In genomic region chrX:84339507-84340364, GRCh38 we compare ENCODE assay signal across 9 cellular contexts.
DNase-seq lines count a peak whose midpoint lies in the region; ATAC-seq and TF ChIP-seq lines count a peak whose summit lies in the region.
"Had no signal": no experiment of that assay in that cellular context is flagged by ENCODE, and none has a peak within 500 bp of the region (broad histone marks: within the 10 kb centered on the region; RNA-seq: fewer than 3 reads in every experiment).

No MANE protein-coding gene starts in this region.

- H3K27ac ChIP-seq in endodermal cell (ENCODE audit: low read depth, low read length) (no peak overlapping the region), sigmoid colon (no peak overlapping the region), ovary (no peak overlapping the region)

- no peaks in the 10 kb centered on the region for H3K27me3 Mint-ChIP-seq in endodermal cell (ENCODE audit: insufficient read depth)
- H3K27me3 Mint-ChIP-seq: activated naive CD8-positive, alpha-beta T cell treated with anti-CD3 and anti-CD28 coated beads, Interleukin-2, amount 10 ng/mL, durations not matched to agents 7 days and 5 days had no signal

- peaks cover 24% of the 10 kb centered on the region for H3K9me3 Mint-ChIP-seq in endodermal cell
- H3K9me3 Mint-ChIP-seq: activated naive CD8-positive, alpha-beta T cell treated with anti-CD3 and anti-CD28 coated beads, Interleukin-2, amount 10 ng/mL, durations not matched to agents 7 days and 5 days had no signal

- no peaks in the 10 kb centered on the region for H3K9me3 ChIP-seq in endodermal cell (ENCODE audit: control insufficient read depth, low read length)
- no peaks in the 10 kb centered on the region for H3K9me3 ChIP-seq in sigmoid colon
- H3K9me3 ChIP-seq in ovary: no peaks in the 10 kb centered on the region

- H3K36me3 Mint-ChIP-seq in endodermal cell (ENCODE audit: low read depth): no peaks in the 10 kb centered on the region
- H3K36me3 Mint-ChIP-seq: activated naive CD8-positive, alpha-beta T cell treated with anti-CD3 and anti-CD28 coated beads, Interleukin-2, amount 10 ng/mL, durations not matched to agents 7 days and 5 days had no signal

- TF ChIP-seq EP300 in sigmoid colon (IDR thresholded peaks at IDR 0.05) (no peak), ovary (IDR thresholded peaks at IDR 0.05) (no peak)

- DNase-seq in NCI-H510A treated with DMSO at 0.1 percent for 48 hours (lab: John Stamatoyannopoulos, UW) (peak; percentile 2), NCI-H510A (lab: John Stamatoyannopoulos, UW) (no peak), NCI-H748 (lab: John Stamatoyannopoulos, UW; ENCODE audit: unreplicated experiment) (peak; percentile 67), endodermal cell (no peak), sigmoid colon (no peak), ovary (no peak)
- no peak for DNase-seq in effector CD8-positive, alpha-beta T cell (lab: John Stamatoyannopoulos, UW)
- DNase-seq: activated naive CD8-positive, alpha-beta T cell treated with anti-CD3 and anti-CD28 coated beads, Interleukin-2, amount 10 ng/mL, durations not matched to agents 7 days and 5 days had no signal

- H3K9ac ChIP-seq in endodermal cell (ENCODE audit: extremely low read depth, low read length, poor library complexity, severe bottlenecking): no peak overlapping the region

- H3K4me3 Mint-ChIP-seq in endodermal cell: no peak overlapping the region
- H3K4me3 Mint-ChIP-seq: activated naive CD8-positive, alpha-beta T cell treated with anti-CD3 and anti-CD28 coated beads, Interleukin-2, amount 10 ng/mL, durations not matched to agents 7 days and 5 days had no signal

- 44% methylated on average over 2 of the region's 4 CpGs; no CpG with 5 or more reads in 1 of the 2 experiments for WGBS in endodermal cell (ENCODE audit: insufficient coverage in 1 of 2, insufficient read length in 1 of 2), 2 experiments
- WGBS in sigmoid colon, 2 donors: 25 to 34% methylated on average over 4 of the region's 4 CpGs
- 15 to 21% (median 19%) methylated on average over 4 of the region's 4 CpGs for WGBS in ovary, 3 donors

- intact Hi-C loops in sigmoid colon (cut with DNase I) (no loop called here), ovary (cut with DNase I) (no loop called here)

- no peaks in the 10 kb centered on the region for H3K4me1 Mint-ChIP-seq in endodermal cell
- H3K4me1 Mint-ChIP-seq: activated naive CD8-positive, alpha-beta T cell treated with anti-CD3 and anti-CD28 coated beads, Interleukin-2, amount 10 ng/mL, durations not matched to agents 7 days and 5 days had no signal

- H3K36me3 ChIP-seq in endodermal cell (ENCODE audit: control insufficient read depth, insufficient read depth, low read length) (no peaks in the 10 kb centered on the region), sigmoid colon (no peaks in the 10 kb centered on the region), ovary (no peaks in the 10 kb centered on the region)

- peak; percentile 75 for ATAC-seq in HG02885 (IDR thresholded peaks at IDR 0.05; ENCODE audit: poor library complexity, unreplicated experiment)

- TF ChIP-seq CTCF in endodermal cell (conservative IDR thresholded peaks at IDR 0.05) (peak; percentile 80), sigmoid colon (IDR thresholded peaks at IDR 0.05) (peak in 3 of 4 experiments; percentile 17 to 48 (median 30)), ovary (IDR thresholded peaks at IDR 0.05) (no peak)

- H3K4me3 ChIP-seq in endodermal cell (ENCODE audit: low read length) (no peak overlapping the region), sigmoid colon (no peak overlapping the region), ovary (no peak overlapping the region)

- no peak overlapping the region for H3K27ac Mint-ChIP-seq in endodermal cell
- H3K27ac Mint-ChIP-seq: activated naive CD8-positive, alpha-beta T cell treated with anti-CD3 and anti-CD28 coated beads, Interleukin-2, amount 10 ng/mL, durations not matched to agents 7 days and 5 days had no signal

- H3K27me3 ChIP-seq in endodermal cell (ENCODE audit: control insufficient read depth, insufficient read depth, low read length, poor library complexity, severe bottlenecking): no peaks in the 10 kb centered on the region
- no peaks in the 10 kb centered on the region for H3K27me3 ChIP-seq in sigmoid colon
- H3K27me3 ChIP-seq in ovary: no peaks in the 10 kb centered on the region

- H3K4me1 ChIP-seq in endodermal cell (ENCODE audit: control insufficient read depth, insufficient read depth, low read length): no peaks in the 10 kb centered on the region
- no peaks in the 10 kb centered on the region for H3K4me1 ChIP-seq in sigmoid colon
- no peaks in the 10 kb centered on the region for H3K4me1 ChIP-seq in ovary (ENCODE audit: insufficient read depth)

- TF ChIP-seq POLR2A in sigmoid colon (IDR thresholded peaks at IDR 0.05): no peak
- no peak for TF ChIP-seq POLR2A in ovary (IDR thresholded peaks at IDR 0.05)

Comparison
In these comparisons a context has a peak if more than half of its experiments do, and no peak if none do; other contexts are left out.
1. DNase-seq: peak in NCI-H510A treated with DMSO at 0.1 percent for 48 hours (single experiment) and NCI-H748 (single experiment); none in NCI-H510A (single experiment), endodermal cell (single experiment), sigmoid colon (single experiment), ovary (0 of 5) and effector CD8-positive, alpha-beta T cell (single experiment).
2. CTCF ChIP-seq: peak in endodermal cell (single experiment) and sigmoid colon (3 of 4); none in ovary (0 of 3).